8 cellular contexts compared by ENCODE assay signal in genomic region chr9:132078369-132079356, GRCh38. TPM values are rescaled to one million over a fixed set of nuclear protein-coding genes. Genes with fewer than 3 reads are reported as not detected.
DNase-seq lines count a peak whose midpoint lies in the region; ATAC-seq and TF ChIP-seq lines count a peak whose summit lies in the region.

No MANE protein-coding gene starts in this region.

- no peaks in the 10 kb centered on the region for H4K20me1 ChIP-seq in neural cell (ENCODE audit: insufficient read depth)

- no peak for ATAC-seq in HG02678 (IDR thresholded peaks at IDR 0.05; ENCODE audit: unreplicated experiment)

- no peaks in the 10 kb centered on the region for H3F3A ChIP-seq in neural cell (ENCODE audit: insufficient read depth, low read length, poor library complexity, severe bottlenecking)

- peaks cover 0 to 33% (median 0%) of the 10 kb centered on the region in 3 donors for H3K36me3 ChIP-seq in esophagus squamous epithelium
- no peaks in the 10 kb centered on the region for H3K36me3 ChIP-seq in neural cell (ENCODE audit: insufficient read depth, low read length)

- H3K9me2 ChIP-seq in neural cell (ENCODE audit: insufficient read depth, low read length) = no peaks in the 10 kb centered on the region

- WGBS in esophagus squamous epithelium, 2 donors = 14 to 22% methylated on average over 19 of the region's 19 CpGs

- peak overlapping the region; percentile 64 to 90 (median 79) for H3K4me3 ChIP-seq in esophagus squamous epithelium
- peak overlapping the region; percentile 97 for H3K4me3 ChIP-seq in neural cell (ENCODE audit: low read length)

- peaks cover 29% of the 10 kb centered on the region for H3K79me2 ChIP-seq in neural cell (replicated peaks; ENCODE audit: insufficient read depth, low read length)

- H3K9ac ChIP-seq in neural cell (ENCODE audit: low read length) = peak overlapping the region; percentile 81

- H3K27me3 ChIP-seq in esophagus squamous epithelium (peaks cover 0 to 9% (median 0%) of the 10 kb centered on the region in 4 donors), neural cell (ENCODE audit: insufficient read depth, low read depth, low read length) (no peaks in the 10 kb centered on the region)

- TF ChIP-seq CTCF in esophagus squamous epithelium (IDR thresholded peaks at IDR 0.05) (no peak), neural cell (IDR thresholded peaks at IDR 0.05; ENCODE audit: poor library complexity, severe bottlenecking) (no peak)

- intact Hi-C loops in esophagus squamous epithelium (cut with DNase I) = no loop called here

- H3K4me2 ChIP-seq in neural cell (ENCODE audit: low read length) = peak overlapping the region; percentile 95

- H2AFZ ChIP-seq in neural cell (ENCODE audit: low read depth, low read length) = peak overlapping the region; percentile 89

- TF ChIP-seq RAD21 in neural cell (conservative IDR thresholded peaks at IDR 0.05) = no peak

- peaks cover 5 to 43% (median 18%) of the 10 kb centered on the region in 3 donors for H3K4me1 ChIP-seq in esophagus squamous epithelium

- H3K27ac ChIP-seq in esophagus squamous epithelium = peak overlapping the region in 3 of 4 donors; percentile 80 to 89 (median 83)
- H3K27ac ChIP-seq in neural cell (ENCODE audit: low read length) = peak overlapping the region; percentile 68

- DNase-seq in NCI-H1436 (lab: John Stamatoyannopoulos, UW) (peak; percentile 46), NCI-H1436 treated with DMSO at 0.1 percent for 48 hours (lab: John Stamatoyannopoulos, UW) (no peak), NCI-H1105 treated with DMSO at 0.1 percent for 48 hours (lab: John Stamatoyannopoulos, UW) (peak; percentile 81), esophagus squamous epithelium (lab: John Stamatoyannopoulos, UW) (no peak), T1000 (lab: John Stamatoyannopoulos, UW) (no peak)
- DNase-seq in activated CD4-positive, alpha-beta T cell treated with anti-CD3 and anti-CD28 coated beads, Interleukin-2, amount 50 U/mL, for 1 hour = peak; percentile 13

- no peak for TF ChIP-seq POLR2A in esophagus squamous epithelium (IDR thresholded peaks at IDR 0.05)

- H3K9me3 ChIP-seq in esophagus squamous epithelium (no peaks in the 10 kb centered on the region), neural cell (ENCODE audit: low read length) (no peaks in the 10 kb centered on the region)

- no peak for TF ChIP-seq EP300 in neural cell (conservative IDR thresholded peaks at IDR 0.05; ENCODE audit: poor library complexity, severe bottlenecking)

TF ChIP-seq in neural cell, 6 proteins besides CTCF, POLR2A, EP300 and RAD21:
- no peak for TF ChIP-seq MXI1 (conservative IDR thresholded peaks at IDR 0.05; ENCODE audit: poor library complexity, severe bottlenecking)
- TF ChIP-seq TAF1 (IDR thresholded peaks at IDR 0.05; ENCODE audit: low read depth) = peak; percentile 14

RNA-seq across cellular contexts. Expression of gene MED27, which starts 1.0 kb away (rescaled TPM):
- 10 to 100 TPM; 10.6 to 20.0 (median 17.6) TPM for total RNA-seq in esophagus squamous epithelium
- polyA plus RNA-seq in neural cell = 6.9 and 7.5 TPM in 2 replicates
- polyA minus RNA-seq in neural cell = 15.3 and 21.6 TPM in 2 replicates

Comparison
In these comparisons a context has a peak if more than half of its experiments do, and no peak if none do; other contexts are left out.
1. DNase-seq: peak in NCI-H1436 (single experiment), NCI-H1105 treated with DMSO at 0.1 percent for 48 hours (single experiment) and activated CD4-positive, alpha-beta T cell treated with anti-CD3 and anti-CD28 coated beads, Interleukin-2, amount 50 U/mL, for 1 hour (single experiment); none in NCI-H1436 treated with DMSO at 0.1 percent for 48 hours (single experiment), esophagus squamous epithelium (single experiment) and T1000 (single experiment).